ENCODE assay signal across 8 cellular contexts in genomic region chr17:47895856-47896671, GRCh38.
DNase-seq lines count a peak whose midpoint lies in the region; ATAC-seq lines count a peak whose summit lies in the region.

Gene SP2, plus strand, starts transcription at chr17:47896236. Its CDS starts 51 bp downstream, at chr17:47896287.

- peak within 1 kb of the TSS; percentile 94 to 99 (median 98) for H3K9ac ChIP-seq in BLaER1 treated with 17β-estradiol and CSF1 and Interleukin-3, amounts not matched to agents 10 nM and 100 nM

- peak within 1 kb of the TSS; percentile 92 to 98 (median 95) for H3K4me2 ChIP-seq in BLaER1 treated with 17β-estradiol and CSF1 and Interleukin-3, amounts not matched to agents 10 nM and 100 nM

- H3K9me3 ChIP-seq in BLaER1 treated with 17β-estradiol and CSF1 and Interleukin-3, amounts not matched to agents 10 nM and 100 nM (replicated peaks in 1 of 11), result no peaks in the 10 kb centered on the region

- H4K20me1 ChIP-seq in BLaER1 treated with 17β-estradiol and CSF1 and Interleukin-3, amounts not matched to agents 10 nM and 100 nM, result peaks cover 0 to 23% (median 0%) of the 10 kb centered on the region in 11 experiments; a peak in 7 of 22 replicates

- ATAC-seq in GM19351 (IDR thresholded peaks at IDR 0.05; ENCODE audit: unreplicated experiment) (peak; percentile 88), HG03521 (IDR thresholded peaks at IDR 0.05; ENCODE audit: unreplicated experiment) (peak; percentile 86)

- peak within 1 kb of the TSS; percentile 96 to 99 (median 99) for H3K27ac ChIP-seq in BLaER1 treated with 17β-estradiol and CSF1 and Interleukin-3, amounts not matched to agents 10 nM and 100 nM

- no peaks in the 10 kb centered on the region for H3K27me3 ChIP-seq in BLaER1 treated with 17β-estradiol and CSF1 and Interleukin-3, amounts not matched to agents 10 nM and 100 nM

- DNase-seq in NCI-H748 (lab: John Stamatoyannopoulos, UW; ENCODE audit: unreplicated experiment), result peak; percentile 100
- DNase-seq in activated CD4-positive, alpha-beta T cell treated with anti-CD3 and anti-CD28 coated beads, Interleukin-2, amount 50 U/mL, for 1 hour, result peak; percentile 99
- peak; percentile 81 for DNase-seq in cortex of kidney (lab: John Stamatoyannopoulos, UW)
- DNase-seq in left kidney (ENCODE audit: low read depth, low spot score), result peak; percentile 100
- peak; percentile 98 to 99 for DNase-seq in stimulated activated CD4-positive, alpha-beta T cell treated with anti-CD3 and anti-CD28 coated beads, Interleukin-2, amount 100 ng/mL, for 24 hours

- H3K4me3 ChIP-seq in BLaER1 treated with 17β-estradiol and CSF1 and Interleukin-3, amounts not matched to agents 10 nM and 100 nM, result peak within 1 kb of the TSS; percentile 78 to 94 (median 88)

- H3K36me3 ChIP-seq in BLaER1 treated with 17β-estradiol and CSF1 and Interleukin-3, amounts not matched to agents 10 nM and 100 nM, result peaks cover 4 to 26% (median 18%) of the 10 kb centered on the region in 11 experiments; a peak in 17 of 22 replicates

- H3K4me1 ChIP-seq in BLaER1 treated with 17β-estradiol and CSF1 and Interleukin-3, amounts not matched to agents 10 nM and 100 nM, result peaks cover 53 to 65% (median 56%) of the 10 kb centered on the region in 10 experiments

Comparison
In these comparisons a context has a peak if more than half of its experiments do, and no peak if none do; other contexts are left out.
1. Peak in every context shown above with its lines: DNase-seq, ATAC-seq, H3K4me3 ChIP-seq and H3K27ac ChIP-seq.